22 cellular contexts compared by ENCODE assay signal in genomic region chr6:53293691-53294090, GRCh38. TPM values are rescaled to one million over a fixed set of nuclear protein-coding genes. Genes with fewer than 3 reads are reported as not detected.
DNase-seq lines count a peak whose midpoint lies in the region; ATAC-seq and TF ChIP-seq lines count a peak whose summit lies in the region.
"Had no signal": no experiment of that assay in that cellular context is flagged by ENCODE, and none has a peak within 500 bp of the region (broad histone marks: within the 10 kb centered on the region; RNA-seq: fewer than 3 reads in every experiment).

No MANE protein-coding gene starts in this region.

- peak overlapping the region; percentile 4 for H3K27ac Mint-ChIP-seq in T-helper 1 cell treated with Interleukin-12 subunit alpha and Interleukin-12 subunit beta and Interleukin-4 antibody, amounts not matched to agents 30 μg/mL and 1 μg/mL, for 36 hours
- peak overlapping the region; percentile 53 to 94 (median 84) for H3K27ac Mint-ChIP-seq in CD4-positive, alpha-beta memory T cell
- peak overlapping the region; percentile 30 for H3K27ac Mint-ChIP-seq in activated naive CD8-positive, alpha-beta T cell treated with anti-CD3 and anti-CD28 coated beads, Interleukin-2, amount 10 ng/mL, durations not matched to agents 7 days and 5 days
- peak overlapping the region; percentile 13 for H3K27ac Mint-ChIP-seq in mesothelial cell of epicardium
- H3K27ac Mint-ChIP-seq: brain had no signal

- DNase-seq in T-helper 1 cell = no peak
- no peak for DNase-seq in CD4-positive, alpha-beta memory T cell
- no peak for DNase-seq in activated naive CD8-positive, alpha-beta T cell treated with anti-CD3 and anti-CD28 coated beads, Interleukin-2, amount 10 ng/mL, durations not matched to agents 7 days and 5 days
- no peak for DNase-seq in mesothelial cell of epicardium (ENCODE audit: low spot score in 2 of 2, unreplicated experiment in 2 of 2)
- no peak for DNase-seq in GM10266 (ENCODE audit: extremely low spot score)
- DNase-seq in Kasumi-1 (lab: John Stamatoyannopoulos, UW) = no peak
- DNase-seq: activated naive CD4-positive, alpha-beta T cell treated with anti-CD3 and anti-CD28 coated beads, Interleukin-2, amount 50 U/mL, for 16 hours; cortex of kidney; GF-D8; HCEC 1CT; IMR-90; mesenchymal stem cell; NCI-H1694; psoas muscle; small intestine; stimulated activated CD4-positive, alpha-beta T cell treated with anti-CD3 and anti-CD28 coated beads, Interleukin-4, amount 100 ng/mL, for 1 hour had no signal

- H3K27me3 ChIP-seq in CD4-positive, alpha-beta memory T cell (ENCODE audit: insufficient read depth, low read length) = no peaks in the 10 kb centered on the region

- H3K4me1 ChIP-seq in CD4-positive, alpha-beta memory T cell (ENCODE audit: insufficient read depth, low read length) = peaks cover 97% of the 10 kb centered on the region
- H3K4me1 ChIP-seq: psoas muscle had no signal

- H3K4me3 Mint-ChIP-seq in T-helper 1 cell treated with Interleukin-12 subunit alpha and Interleukin-12 subunit beta and Interleukin-4 antibody, amounts not matched to agents 30 μg/mL and 1 μg/mL, for 36 hours = no peak overlapping the region
- H3K4me3 Mint-ChIP-seq in CD4-positive, alpha-beta memory T cell = peak overlapping the region in 1 of 8 donors; percentile 25
- no peak overlapping the region for H3K4me3 Mint-ChIP-seq in activated naive CD8-positive, alpha-beta T cell treated with anti-CD3 and anti-CD28 coated beads, Interleukin-2, amount 10 ng/mL, durations not matched to agents 7 days and 5 days
- no peak overlapping the region for H3K4me3 Mint-ChIP-seq in mesothelial cell of epicardium
- H3K4me3 Mint-ChIP-seq: brain, neural crest cell had no signal

- peaks cover 19% of the 10 kb centered on the region for H3K36me3 Mint-ChIP-seq in T-helper 1 cell treated with Interleukin-12 subunit alpha and Interleukin-12 subunit beta and Interleukin-4 antibody, amounts not matched to agents 30 μg/mL and 1 μg/mL, for 36 hours (ENCODE audit: low read depth)
- peaks cover 17 to 30% of the 10 kb centered on the region in 2 donors for H3K36me3 Mint-ChIP-seq in CD4-positive, alpha-beta memory T cell
- H3K36me3 Mint-ChIP-seq in activated naive CD8-positive, alpha-beta T cell treated with anti-CD3 and anti-CD28 coated beads, Interleukin-2, amount 10 ng/mL, durations not matched to agents 7 days and 5 days = peaks cover 8% of the 10 kb centered on the region
- peaks cover 4% of the 10 kb centered on the region for H3K36me3 Mint-ChIP-seq in mesothelial cell of epicardium

- no peaks in the 10 kb centered on the region for H3K9me3 ChIP-seq in CD4-positive, alpha-beta memory T cell (ENCODE audit: control insufficient read depth in 1 of 2, low read length in 2 of 2)
- H3K9me3 ChIP-seq: psoas muscle had no signal

- intact Hi-C loops in CD4-positive, alpha-beta memory T cell (cut with micrococcal nuclease) = loop anchor here (2.0 to 10.0 kb wide), 4 partner anchors 21 to 191 kb away; no protein-coding TSS in a partner anchor

- ATAC-seq in activated naive CD8-positive, alpha-beta T cell treated with anti-CD3 and anti-CD28 coated beads, Interleukin-2, amount 10 ng/mL, durations not matched to agents 7 days and 5 days (ENCODE audit: low read depth) = no peak
- ATAC-seq in HG02973 (IDR thresholded peaks at IDR 0.05; ENCODE audit: unreplicated experiment) = no peak
- ATAC-seq: psoas muscle had no signal

- no peaks in the 10 kb centered on the region for H3K9me3 Mint-ChIP-seq in T-helper 1 cell treated with Interleukin-12 subunit alpha and Interleukin-12 subunit beta and Interleukin-4 antibody, amounts not matched to agents 30 μg/mL and 1 μg/mL, for 36 hours
- H3K9me3 Mint-ChIP-seq in CD4-positive, alpha-beta memory T cell = no peaks in the 10 kb centered on the region
- H3K9me3 Mint-ChIP-seq in activated naive CD8-positive, alpha-beta T cell treated with anti-CD3 and anti-CD28 coated beads, Interleukin-2, amount 10 ng/mL, durations not matched to agents 7 days and 5 days = no peaks in the 10 kb centered on the region
- no peaks in the 10 kb centered on the region for H3K9me3 Mint-ChIP-seq in mesothelial cell of epicardium
- H3K9me3 Mint-ChIP-seq: brain, neural crest cell had no signal

- TF ChIP-seq CTCF in mesothelial cell of epicardium (IDR thresholded peaks at IDR 0.05; ENCODE audit: unreplicated experiment) (no peak), GM10266 (IDR thresholded peaks at IDR 0.05; ENCODE audit: control insufficient read depth, insufficient read depth, low read depth, missing control alignments) (no peak)

- no peaks in the 10 kb centered on the region for H3K27me3 Mint-ChIP-seq in T-helper 1 cell treated with Interleukin-12 subunit alpha and Interleukin-12 subunit beta and Interleukin-4 antibody, amounts not matched to agents 30 μg/mL and 1 μg/mL, for 36 hours (ENCODE audit: low read depth)
- H3K27me3 Mint-ChIP-seq in CD4-positive, alpha-beta memory T cell = no peaks in the 10 kb centered on the region
- no peaks in the 10 kb centered on the region for H3K27me3 Mint-ChIP-seq in activated naive CD8-positive, alpha-beta T cell treated with anti-CD3 and anti-CD28 coated beads, Interleukin-2, amount 10 ng/mL, durations not matched to agents 7 days and 5 days
- no peaks in the 10 kb centered on the region for H3K27me3 Mint-ChIP-seq in mesothelial cell of epicardium (ENCODE audit: low read depth)
- H3K27me3 Mint-ChIP-seq: brain had no signal

- no peak overlapping the region for H3K4me3 ChIP-seq in CD4-positive, alpha-beta memory T cell (ENCODE audit: low read length in 2 of 2)
- H3K4me3 ChIP-seq: psoas muscle had no signal

- peak overlapping the region; percentile 27 for H3K27ac ChIP-seq in CD4-positive, alpha-beta memory T cell (ENCODE audit: low read depth, low read length)
- H3K27ac ChIP-seq: 22Rv1, epithelial cell of prostate, psoas muscle had no signal

- CTCF ChIA-PET in CD4-positive, alpha-beta memory T cell (lab: Charles Lee; ENCODE audit: partially characterized antibody) = interaction anchor here (0.8 to 3.7 kb wide), 10 partner anchors 9 to 121 kb away, joined by 3 to 20 read pairs (median 4); partner anchors contain the start of gene ELOVL5

- H3K4me1 Mint-ChIP-seq in T-helper 1 cell treated with Interleukin-12 subunit alpha and Interleukin-12 subunit beta and Interleukin-4 antibody, amounts not matched to agents 30 μg/mL and 1 μg/mL, for 36 hours (ENCODE audit: low read depth) = peaks cover 36% of the 10 kb centered on the region
- H3K4me1 Mint-ChIP-seq in CD4-positive, alpha-beta memory T cell = peaks cover 67 to 94% (median 81%) of the 10 kb centered on the region in 4 donors
- peaks cover 29% of the 10 kb centered on the region for H3K4me1 Mint-ChIP-seq in activated naive CD8-positive, alpha-beta T cell treated with anti-CD3 and anti-CD28 coated beads, Interleukin-2, amount 10 ng/mL, durations not matched to agents 7 days and 5 days
- peaks cover 13% of the 10 kb centered on the region for H3K4me1 Mint-ChIP-seq in mesothelial cell of epicardium

- no peaks in the 10 kb centered on the region for H3K36me3 ChIP-seq in CD4-positive, alpha-beta memory T cell (ENCODE audit: insufficient read depth, low read length)

- POLR2A ChIA-PET in CD4-positive, alpha-beta memory T cell (lab: Charles Lee; ENCODE audit: partially characterized antibody) = interaction anchor here (0.5 to 3.7 kb wide), 4 partner anchors 9 to 55 kb away, joined by 3 to 24 read pairs (median 5); partner anchors contain the start of gene ELOVL5
- POLR2A ChIA-PET in activated naive CD8-positive, alpha-beta T cell treated with anti-CD3 and anti-CD28 coated beads, Interleukin-2, amount 10 ng/mL, durations not matched to agents 7 days and 5 days (lab: Charles Lee) = no interaction called here

RNA-seq across cellular contexts. Expression of gene ELOVL5, which starts 55.1 kb away (rescaled TPM):
- 100 to 1,000 TPM; 108 to 111 TPM for total RNA-seq in CD4-positive, alpha-beta memory T cell
- 100 to 1,000 TPM; 108 to 125 TPM for polyA plus RNA-seq in CD4-positive, alpha-beta memory T cell
- total RNA-seq in activated naive CD8-positive, alpha-beta T cell treated with anti-CD3 and anti-CD28 coated beads, Interleukin-2, amount 10 ng/mL, durations not matched to agents 7 days and 5 days = 100 to 1,000 TPM; 101 to 110 TPM
- 109 to 113 TPM (median 110 TPM) in 3 replicates for total RNA-seq in mesothelial cell of epicardium

Comparison
In these comparisons a context has a peak if more than half of its experiments do, and no peak if none do; other contexts are left out.
1. H3K27ac Mint-ChIP-seq: peak in every context shown above with its lines; median percentile 84 in CD4-positive, alpha-beta memory T cell; 30 in activated naive CD8-positive, alpha-beta T cell treated with anti-CD3 and anti-CD28 coated beads, Interleukin-2, amount 10 ng/mL, durations not matched to agents 7 days and 5 days; 13 in mesothelial cell of epicardium; 4 in T-helper 1 cell treated with Interleukin-12 subunit alpha and Interleukin-12 subunit beta and Interleukin-4 antibody, amounts not matched to agents 30 μg/mL and 1 μg/mL, for 36 hours.